In the genomic region with DNA sequence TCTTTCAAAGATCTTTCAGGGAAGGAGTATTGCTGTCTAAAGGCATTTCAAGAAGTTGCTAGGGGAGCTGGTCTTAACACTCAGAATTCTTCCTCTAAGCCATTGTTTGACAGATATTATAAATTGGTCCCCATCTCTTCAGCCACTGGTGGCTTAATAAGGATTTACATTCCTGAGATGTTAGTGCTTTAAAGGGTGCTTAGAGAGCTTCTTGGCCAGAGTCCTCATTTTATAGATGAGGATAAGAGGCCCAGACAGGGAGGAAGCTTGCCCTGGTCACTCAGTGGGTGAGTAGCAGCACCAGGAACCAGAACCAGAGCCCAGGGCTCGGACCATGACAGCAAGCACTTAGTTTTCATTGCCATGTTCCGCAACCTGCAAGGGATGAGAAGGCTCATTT, we compare ENCODE assay signal across 21 cellular contexts. TPM values are rescaled to one million over a fixed set of nuclear protein-coding genes. Genes with fewer than 3 reads are reported as not detected.
DNase-seq lines count a peak whose midpoint lies in the region; ATAC-seq and TF ChIP-seq lines count a peak whose summit lies in the region.
"Had no signal": no experiment of that assay in that cellular context is flagged by ENCODE, and none has a peak within 500 bp of the region (broad histone marks: within the 10 kb centered on the region; RNA-seq: fewer than 3 reads in every experiment).

No MANE protein-coding gene starts in this region.

- H3K4me1 ChIP-seq in Karpas-422 (ENCODE audit: low read length): peaks cover 9% of the 10 kb centered on the region
- H3K4me1 ChIP-seq: right lobe of liver had no signal

- no peak overlapping the region for H3K4me2 ChIP-seq in Karpas-422 (ENCODE audit: low read depth, low read length, poor library complexity, severe bottlenecking)

- H3K9me3 ChIP-seq in Karpas-422 (ENCODE audit: low read length): no peaks in the 10 kb centered on the region
- H3K9me3 ChIP-seq: adrenal gland, right lobe of liver had no signal

- TF ChIP-seq CTCF in fibroblast of pulmonary artery (IDR thresholded peaks at IDR 0.05; ENCODE audit: low read length, missing control alignments) (no peak), retinal pigment epithelial cell (conservative IDR thresholded peaks at IDR 0.05; ENCODE audit: low read depth, low read length) (no peak)

- intact Hi-C loops in left cardiac atrium (cut with DNase I): no loop called here

- no peak overlapping the region for H3K9ac ChIP-seq in Karpas-422 (ENCODE audit: low read length)

- no peaks in the 10 kb centered on the region for H3K27me3 ChIP-seq in Karpas-422 (ENCODE audit: low read length)
- H3K27me3 ChIP-seq: adrenal gland, right lobe of liver had no signal

- H3K9me2 ChIP-seq in Karpas-422 (replicated peaks; ENCODE audit: insufficient read depth, low read length): no peaks in the 10 kb centered on the region

- H3K4me3 ChIP-seq in fibroblast of pulmonary artery (replicated peaks; ENCODE audit: low read depth, low read length) (no peak overlapping the region), retinal pigment epithelial cell (ENCODE audit: low read length) (no peak overlapping the region), Karpas-422 (ENCODE audit: low read length) (no peak overlapping the region)
- H3K4me3 ChIP-seq: adrenal gland, lung, right lobe of liver had no signal

- no peaks in the 10 kb centered on the region for H3K79me2 ChIP-seq in Karpas-422 (ENCODE audit: low read length)

- H4K20me1 ChIP-seq in Karpas-422 (ENCODE audit: insufficient read depth, low read depth, low read length): no peaks in the 10 kb centered on the region

- H3K36me3 ChIP-seq in Karpas-422 (ENCODE audit: insufficient read depth, low read length): no peaks in the 10 kb centered on the region
- H3K36me3 ChIP-seq: adrenal gland, right lobe of liver had no signal

- H2AFZ ChIP-seq in Karpas-422 (ENCODE audit: low read length): no peak overlapping the region

- no peak overlapping the region for H3K27ac ChIP-seq in Karpas-422 (ENCODE audit: low read length)
- H3K27ac ChIP-seq: adrenal gland, right lobe of liver had no signal

- ATAC-seq in GM18909 (IDR thresholded peaks at IDR 0.05; ENCODE audit: poor library complexity, unreplicated experiment) (no peak), left cardiac atrium (no peak)
- ATAC-seq: right lobe of liver had no signal

- DNase-seq in AG08396 (ENCODE audit: low spot score): peak; percentile 38
- peak; percentile 77 for DNase-seq in NCI-H82 (lab: John Stamatoyannopoulos, UW)
- DNase-seq in fibroblast of pulmonary artery (ENCODE audit: low read depth): peak; percentile 23
- peak; percentile 87 for DNase-seq in retinal pigment epithelial cell (ENCODE audit: low read depth)
- DNase-seq in Karpas-422: no peak
- DNase-seq in HK-2 (ENCODE audit: unreplicated experiment): no peak
- no peak for DNase-seq in left cardiac atrium
- DNase-seq: activated CD4-positive, alpha-beta T cell treated with anti-CD3 and anti-CD28 coated beads, Interleukin-2, amount 10 ng/mL, durations not matched to agents 7 days and 5 days; activated CD8-positive, alpha-beta memory T cell treated with anti-CD3 and anti-CD28 coated beads, Interleukin-2, amount 50 U/mL, for 4 hours; activated effector memory CD4-positive, alpha-beta T cell treated with anti-CD3 and anti-CD28 coated beads, Interleukin-2, amount 50 U/mL, for 16 hours; adrenal gland; central memory CD4-positive, alpha-beta T cell; DMS79 treated with DMSO at 0.1 percent for 48 hours; erythroblast; NCI-H1092 treated with DMSO at 0.1 percent for 48 hours; NCI-H2081 treated with DMSO at 0.1 percent for 48 hours; right lobe of liver; stimulated activated naive CD4-positive, alpha-beta T cell treated with Interleukin-2 at 50 U/mL for 16 hours; SW 1271 had no signal

RNA-seq across cellular contexts. Expression of gene GALNT10, which starts 53.2 kb away (rescaled TPM):
- 2.3 and 3.6 TPM in 2 replicates for total RNA-seq in Karpas-422 (2014; rRNA removed; shearing (Covaris generic); ENCODE audit: low replicate concordance)
- total RNA-seq in left cardiac atrium: 10 to 100 TPM; 19.0 to 19.1 TPM

Comparison
In these comparisons a context has a peak if more than half of its experiments do, and no peak if none do; other contexts are left out.
1. DNase-seq: peak in AG08396 (single experiment), NCI-H82 (single experiment), fibroblast of pulmonary artery (single experiment) and retinal pigment epithelial cell (single experiment); none in Karpas-422 (single experiment), HK-2 (single experiment) and left cardiac atrium (single experiment).